ENCODE assay signal across 22 cellular contexts in genomic region chr9:32558408-32558914, GRCh38. TPM values are rescaled to one million over a fixed set of nuclear protein-coding genes. Genes with fewer than 3 reads are reported as not detected.
DNase-seq lines count a peak whose midpoint lies in the region; ATAC-seq lines count a peak whose summit lies in the region.
"Had no signal": no experiment of that assay in that cellular context is flagged by ENCODE, and none has a peak within 500 bp of the region (broad histone marks: within the 10 kb centered on the region; RNA-seq: fewer than 3 reads in every experiment).

No MANE protein-coding gene starts in this region.

- H3K4me1 Mint-ChIP-seq in CD8-positive, alpha-beta memory T cell: peaks cover 32 to 57% (median 44%) of the 10 kb centered on the region in 3 donors
- peaks cover 29% of the 10 kb centered on the region for H3K4me1 Mint-ChIP-seq in T-helper 17 cell
- H3K4me1 Mint-ChIP-seq: nephron had no signal

- no peaks in the 10 kb centered on the region for H3K9me3 Mint-ChIP-seq in CD8-positive, alpha-beta memory T cell
- H3K9me3 Mint-ChIP-seq: activated B cell treated with CpG ODN at 0.5 μM for 24 hours; activated CD4-positive, alpha-beta memory T cell treated with anti-CD3 and anti-CD28 coated beads, Interleukin-2, amount 10 ng/mL, durations not matched to agents 7 days and 5 days; nephron; T-helper 2 cell treated with Interferon-gamma antibody and Interleukin-4, amounts not matched to agents 5 μg/mL and 100 μg/mL, for 36 hours had no signal

- peaks cover 0 to 25% (median 3%) of the 10 kb centered on the region in 11 experiments; a peak in 4 of 22 replicates for H3K36me3 ChIP-seq in BLaER1 treated with 17β-estradiol and CSF1 and Interleukin-3, amounts not matched to agents 10 nM and 100 nM
- no peaks in the 10 kb centered on the region for H3K36me3 ChIP-seq in CD8-positive, alpha-beta memory T cell (ENCODE audit: insufficient read depth, low read length)
- H3K36me3 ChIP-seq: SJSA1 had no signal

- peak overlapping the region in 3 of 11 experiments; percentile 31 to 46 (median 35); a peak in 4 of 22 replicates for H3K9ac ChIP-seq in BLaER1 treated with 17β-estradiol and CSF1 and Interleukin-3, amounts not matched to agents 10 nM and 100 nM

- H3K4me3 ChIP-seq in BLaER1 treated with 17β-estradiol and CSF1 and Interleukin-3, amounts not matched to agents 10 nM and 100 nM: no peak overlapping the region
- H3K4me3 ChIP-seq in CD8-positive, alpha-beta memory T cell (ENCODE audit: low read length): no peak overlapping the region
- H3K4me3 ChIP-seq: esophagus muscularis mucosa, gastroesophageal sphincter, SJSA1, transverse colon had no signal

- H3K4me1 ChIP-seq in BLaER1 treated with 17β-estradiol and CSF1 and Interleukin-3, amounts not matched to agents 10 nM and 100 nM: peaks cover 15 to 50% (median 32%) of the 10 kb centered on the region in 10 experiments
- H3K4me1 ChIP-seq in CD8-positive, alpha-beta memory T cell (ENCODE audit: insufficient read depth, low read length): peaks cover 3% of the 10 kb centered on the region
- H3K4me1 ChIP-seq: SJSA1 had no signal

- H3K27me3 Mint-ChIP-seq in CD8-positive, alpha-beta memory T cell: no peaks in the 10 kb centered on the region
- no peaks in the 10 kb centered on the region for H3K27me3 Mint-ChIP-seq in T-helper 17 cell
- H3K27me3 Mint-ChIP-seq: activated B cell treated with CpG ODN at 0.5 μM for 24 hours; activated CD4-positive, alpha-beta memory T cell treated with anti-CD3 and anti-CD28 coated beads, Interleukin-2, amount 10 ng/mL, durations not matched to agents 7 days and 5 days had no signal

- DNase-seq in CD8-positive, alpha-beta memory T cell: no peak
- DNase-seq in T-helper 17 cell (no peak), germinal center (ENCODE audit: low spot score) (peak; percentile 11), hypothalamus (lab: John Stamatoyannopoulos, UW) (no peak), mucosa of gallbladder (ENCODE audit: low spot score) (no peak)
- DNase-seq: activated B cell treated with CpG ODN at 0.5 μM for 24 hours; activated CD4-positive, alpha-beta memory T cell treated with anti-CD3 and anti-CD28 coated beads, Interleukin-2, amount 10 ng/mL, durations not matched to agents 7 days and 5 days; DND-41; KG1; NCI-H187; NCI-H82; stimulated activated CD4-positive, alpha-beta T cell treated with anti-CD3 and anti-CD28 coated beads, Interleukin-1b, Interleukin-23, amount 100 ng/mL, for 48 hours; stimulated activated naive CD4-positive, alpha-beta T cell treated with Interleukin-2 at 50 U/mL for 16 hours; transverse colon had no signal

- H4K20me1 ChIP-seq in BLaER1 treated with 17β-estradiol and CSF1 and Interleukin-3, amounts not matched to agents 10 nM and 100 nM: peaks cover 0 to 24% (median 0%) of the 10 kb centered on the region in 11 experiments; a peak in 3 of 22 replicates

- H3K27ac Mint-ChIP-seq in CD8-positive, alpha-beta memory T cell: peak overlapping the region in 5 of 8 donors; percentile 23 to 41 (median 28)
- peak overlapping the region; percentile 92 for H3K27ac Mint-ChIP-seq in T-helper 17 cell
- H3K27ac Mint-ChIP-seq: activated CD4-positive, alpha-beta memory T cell treated with anti-CD3 and anti-CD28 coated beads, Interleukin-2, amount 10 ng/mL, durations not matched to agents 7 days and 5 days; nephron; T-helper 2 cell treated with Interferon-gamma antibody and Interleukin-4, amounts not matched to agents 5 μg/mL and 100 μg/mL, for 36 hours had no signal

- H3K27ac ChIP-seq in BLaER1 treated with 17β-estradiol and CSF1 and Interleukin-3, amounts not matched to agents 10 nM and 100 nM: peak overlapping the region in 8 of 11 experiments; percentile 2 to 64 (median 30); a peak in 10 of 22 replicates
- no peak overlapping the region for H3K27ac ChIP-seq in CD8-positive, alpha-beta memory T cell (ENCODE audit: low read depth, low read length)
- H3K27ac ChIP-seq: esophagus muscularis mucosa, gastroesophageal sphincter, SJSA1, transverse colon had no signal

- H3K4me3 Mint-ChIP-seq in CD8-positive, alpha-beta memory T cell: no peak overlapping the region
- no peak overlapping the region for H3K4me3 Mint-ChIP-seq in T-helper 17 cell
- H3K4me3 Mint-ChIP-seq: activated B cell treated with CpG ODN at 0.5 μM for 24 hours; activated CD4-positive, alpha-beta memory T cell treated with anti-CD3 and anti-CD28 coated beads, Interleukin-2, amount 10 ng/mL, durations not matched to agents 7 days and 5 days; nephron; T-helper 2 cell treated with Interferon-gamma antibody and Interleukin-4, amounts not matched to agents 5 μg/mL and 100 μg/mL, for 36 hours had no signal

- POLR2A ChIA-PET in CD8-positive, alpha-beta memory T cell (lab: Charles Lee): no interaction called here

- CTCF ChIA-PET in CD8-positive, alpha-beta memory T cell (lab: Charles Lee): interaction anchor here (2.0 kb wide), 1 partner anchor 14 kb away, joined by 8 read pairs; no protein-coding TSS in a partner anchor

- ATAC-seq in T-helper 17 cell (no peak), GM19395 (IDR thresholded peaks at IDR 0.05; ENCODE audit: unreplicated experiment) (no peak), GM18858 (IDR thresholded peaks at IDR 0.05; ENCODE audit: unreplicated experiment) (no peak)
- ATAC-seq: gastroesophageal sphincter had no signal

- H3K9me3 ChIP-seq in BLaER1 treated with 17β-estradiol and CSF1 and Interleukin-3, amounts not matched to agents 10 nM and 100 nM (replicated peaks in 1 of 11): no peaks in the 10 kb centered on the region
- H3K9me3 ChIP-seq in CD8-positive, alpha-beta memory T cell (ENCODE audit: low read length): no peaks in the 10 kb centered on the region
- H3K9me3 ChIP-seq in T-helper 17 cell (ENCODE audit: control insufficient read depth, low read length, poor library complexity, severe bottlenecking): no peaks in the 10 kb centered on the region
- H3K9me3 ChIP-seq: esophagus muscularis mucosa, gastroesophageal sphincter, SJSA1, transverse colon had no signal

- H3K4me2 ChIP-seq in BLaER1 treated with 17β-estradiol and CSF1 and Interleukin-3, amounts not matched to agents 10 nM and 100 nM: peak overlapping the region in 5 of 11 experiments; percentile 14 to 67 (median 52); a peak in 7 of 22 replicates

- no peaks in the 10 kb centered on the region for H3K27me3 ChIP-seq in BLaER1 treated with 17β-estradiol and CSF1 and Interleukin-3, amounts not matched to agents 10 nM and 100 nM
- H3K27me3 ChIP-seq in CD8-positive, alpha-beta memory T cell (ENCODE audit: insufficient read depth, low read length, poor library complexity, severe bottlenecking): no peaks in the 10 kb centered on the region
- H3K27me3 ChIP-seq: esophagus muscularis mucosa, gastroesophageal sphincter, SJSA1, transverse colon had no signal

- H3K36me3 Mint-ChIP-seq in CD8-positive, alpha-beta memory T cell: peaks cover 0 to 19% (median 4%) of the 10 kb centered on the region in 3 donors
- H3K36me3 Mint-ChIP-seq in T-helper 17 cell (ENCODE audit: low read depth): peaks cover 6% of the 10 kb centered on the region

RNA-seq across cellular contexts. Expression of gene TOPORS, which starts 6.1 kb away (rescaled TPM):
- total RNA-seq in CD8-positive, alpha-beta memory T cell: 10 to 100 TPM; 18.7 to 20.4 TPM
- polyA plus RNA-seq in CD8-positive, alpha-beta memory T cell: 26.1 TPM
- 10 to 100 TPM; 25.8 to 28.3 TPM for total RNA-seq in T-helper 17 cell
- 15.5 TPM for total RNA-seq in mucosa of gallbladder

RNA-seq across cellular contexts. Expression of gene SMIM27, which starts 6.3 kb away (rescaled TPM):
- 10 to 100 TPM; 16.3 to 18.1 TPM for total RNA-seq in CD8-positive, alpha-beta memory T cell
- 99.8 TPM for polyA plus RNA-seq in CD8-positive, alpha-beta memory T cell
- total RNA-seq in T-helper 17 cell (10 to 100 TPM; 24.1 to 24.3 TPM), mucosa of gallbladder (13.0 TPM)

RNA-seq across cellular contexts. Expression of gene NDUFB6, which starts 14.5 kb away (rescaled TPM):
- total RNA-seq in CD8-positive, alpha-beta memory T cell: 10 to 100 TPM; 52.3 to 65.6 TPM
- polyA plus RNA-seq in CD8-positive, alpha-beta memory T cell: 68.4 TPM
- 10 to 100 TPM; 11.1 to 14.2 TPM for total RNA-seq in T-helper 17 cell
- 46.8 TPM for total RNA-seq in mucosa of gallbladder

RNA-seq across cellular contexts. Expression of gene RIGI, which starts 32.5 kb away (rescaled TPM):
- 1 to 10 TPM; 5.9 to 6.5 TPM for total RNA-seq in CD8-positive, alpha-beta memory T cell
- 20.0 TPM for polyA plus RNA-seq in CD8-positive, alpha-beta memory T cell
- 10 to 100 TPM in 1 of 2 donors, 1 to 10 TPM in 1; 8.4 to 13.5 TPM for total RNA-seq in T-helper 17 cell
- total RNA-seq in mucosa of gallbladder: 9.4 TPM
